In the genomic region with DNA sequence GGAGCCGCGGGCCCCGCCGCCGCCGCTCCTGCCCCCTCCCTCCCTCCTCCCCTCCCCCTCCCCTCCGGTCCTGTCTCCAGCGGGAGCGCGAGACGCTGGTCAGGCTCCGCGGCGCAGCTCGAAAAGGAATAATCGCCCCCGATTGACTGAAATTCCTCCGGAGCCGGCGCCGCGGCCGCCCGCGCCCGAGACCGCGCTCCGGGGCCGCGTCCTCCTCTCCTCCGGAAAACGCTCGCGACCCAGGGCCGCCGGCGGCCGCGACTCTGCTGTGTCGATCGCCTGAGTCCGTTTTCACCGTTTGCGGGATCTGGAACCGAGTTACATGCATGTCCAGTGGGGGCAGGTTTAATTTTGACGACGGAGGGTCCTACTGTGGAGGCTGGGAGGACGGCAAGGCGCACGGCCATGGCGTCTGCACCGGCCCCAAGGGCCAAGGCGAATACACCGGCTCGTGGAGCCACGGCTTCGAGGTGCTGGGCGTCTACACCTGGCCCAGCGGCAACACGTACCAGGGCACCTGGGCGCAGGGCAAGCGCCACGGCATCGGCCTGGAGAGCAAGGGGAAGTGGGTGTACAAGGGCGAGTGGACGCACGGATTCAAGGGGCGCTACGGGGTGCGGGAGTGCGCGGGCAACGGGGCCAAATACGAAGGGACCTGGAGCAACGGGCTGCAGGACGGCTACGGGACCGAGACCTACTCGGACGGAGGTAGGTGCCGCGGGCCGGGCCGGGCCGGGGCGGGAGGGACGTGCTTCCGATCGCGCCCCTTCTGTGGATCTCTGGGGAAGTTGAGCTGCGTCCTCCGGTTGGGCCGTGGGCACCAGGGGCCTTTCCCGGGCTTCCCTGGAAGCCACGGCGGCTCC, we compare ENCODE assay signal across 9 cellular contexts. TPM values are rescaled to one million over a fixed set of nuclear protein-coding genes. Genes with fewer than 3 reads are reported as not detected.
DNase-seq lines count a peak whose midpoint lies in the region; ATAC-seq, FAIRE-seq and TF ChIP-seq lines count a peak whose summit lies in the region.
"Had no signal": no experiment of that assay in that cellular context is flagged by ENCODE, and none has a peak within 500 bp of the region (broad histone marks: within the 10 kb centered on the region; RNA-seq: fewer than 3 reads in every experiment).

No MANE protein-coding gene starts in this region.

- TF ChIP-seq RAD21 in A549 (conservative IDR thresholded peaks at IDR 0.05 in 1 of 2, IDR thresholded peaks at IDR 0.05 in 1 of 2): no peak

- 9% methylated on average over 41 of the region's 97 CpGs for WGBS in A549 (ENCODE audit: missing lambda C conversion rate)

- H3K27me3 Mint-ChIP-seq in Caco-2 (ENCODE audit: insufficient read depth, unreplicated experiment): peaks cover 22% of the 10 kb centered on the region
- H3K27me3 Mint-ChIP-seq in activated naive CD8-positive, alpha-beta T cell treated with anti-CD3 and anti-CD28 coated beads for 36 hours: peaks cover 82% of the 10 kb centered on the region

- H3K27ac Mint-ChIP-seq in Caco-2 (ENCODE audit: unreplicated experiment): no peak overlapping the region
- H3K27ac Mint-ChIP-seq in activated naive CD8-positive, alpha-beta T cell treated with anti-CD3 and anti-CD28 coated beads for 36 hours: peak overlapping the region; percentile 23

- H3K4me2 ChIP-seq in A549: peak overlapping the region; percentile 98

- peaks cover 11% of the 10 kb centered on the region for H3K27me3 ChIP-seq in Caco-2 (replicated peaks; ENCODE audit: control insufficient read depth, insufficient read depth, low read length)

- no peak for FAIRE-seq in A549 (lab: Jason Lieb, UNC)
- FAIRE-seq in kidney (lab: Jason Lieb, UNC): no peak
- FAIRE-seq: keratinocyte had no signal

- H3K9me3 Mint-ChIP-seq in Caco-2 (ENCODE audit: unreplicated experiment): no peaks in the 10 kb centered on the region
- H3K9me3 Mint-ChIP-seq in activated naive CD8-positive, alpha-beta T cell treated with anti-CD3 and anti-CD28 coated beads for 36 hours: no peaks in the 10 kb centered on the region

- no TSS peak for BruUV-seq in Caco-2 (replicated peaks; lab: Mats Ljungman, UMichigan)

- intact Hi-C loops in Caco-2 (cut with micrococcal nuclease; ENCODE audit: unreplicated experiment) (no loop called here), kidney (cut with DNase I) (no loop called here)

- DNase-seq in A549 (ENCODE audit: low read depth in 1 of 2, low spot score in 1 of 2) (peak in 1 of 2 experiments; percentile 23), Caco-2 (peak in 1 of 2 experiments; percentile 24), kidney (peak; percentile 58), GM19240 (ENCODE audit: insufficient read length, low spot score) (no peak), omental fat pad (ENCODE audit: low spot score) (no peak), NCI-H345 (lab: John Stamatoyannopoulos, UW) (no peak)
- no peak for DNase-seq in activated naive CD8-positive, alpha-beta T cell treated with anti-CD3 and anti-CD28 coated beads for 36 hours

- peaks cover 8% of the 10 kb centered on the region; the same call in 1 of the 3 replicates for H3K4me1 ChIP-seq in A549
- peaks cover 8% of the 10 kb centered on the region for H3K4me1 ChIP-seq in Caco-2
- peaks cover 0 to 2% of the 10 kb centered on the region in 2 donors for H3K4me1 ChIP-seq in kidney (ENCODE audit: control insufficient read depth in 1 of 2, insufficient read depth in 1 of 2, low read depth in 1 of 2, low read length in 2 of 2)

- H3K36me3 ChIP-seq in Caco-2 (ENCODE audit: control insufficient read depth, insufficient read depth, low read length) (no peaks in the 10 kb centered on the region), kidney (ENCODE audit: control insufficient read depth in 1 of 2, insufficient read depth in 2 of 2, low read length in 2 of 2) (no peaks in the 10 kb centered on the region)

- H3K36me3 Mint-ChIP-seq in Caco-2 (ENCODE audit: insufficient read depth, unreplicated experiment): no peaks in the 10 kb centered on the region
- H3K36me3 Mint-ChIP-seq in activated naive CD8-positive, alpha-beta T cell treated with anti-CD3 and anti-CD28 coated beads for 36 hours: no peaks in the 10 kb centered on the region

- TF ChIP-seq POLR2A in A549 (IDR thresholded peaks at IDR 0.05; ENCODE audit: low read length): no peak

- peak overlapping the region; percentile 55 for H3K4me3 ChIP-seq in A549
- H3K4me3 ChIP-seq in Caco-2 (ENCODE audit: low read depth, low read length): peak overlapping the region; percentile 60
- no peak overlapping the region for H3K4me3 ChIP-seq in kidney (ENCODE audit: low read length in 2 of 2)

- peak in 1 of 2 experiments; percentile 55; a peak in 3 of 6 replicates for ATAC-seq in A549
- no peak for ATAC-seq in HG03571 (IDR thresholded peaks at IDR 0.05; ENCODE audit: unreplicated experiment)
- no peak for ATAC-seq in omental fat pad (ENCODE audit: low FRiP score)

- H3K27ac ChIP-seq in A549: peak overlapping the region in 1 of 2 experiments; percentile 53; a peak in 3 of 6 replicates
- H3K27ac ChIP-seq in kidney (ENCODE audit: low read depth in 2 of 2, low read length in 2 of 2): no peak overlapping the region

- no peak overlapping the region for H3K9ac ChIP-seq in kidney (ENCODE audit: low read length in 2 of 2)

- TF ChIP-seq EP300 in A549 (IDR thresholded peaks at IDR 0.05): no peak

- peaks cover 5% of the 10 kb centered on the region for H3K4me1 Mint-ChIP-seq in Caco-2 (ENCODE audit: low read depth, unreplicated experiment)
- H3K4me1 Mint-ChIP-seq in activated naive CD8-positive, alpha-beta T cell treated with anti-CD3 and anti-CD28 coated beads for 36 hours: peaks cover 9% of the 10 kb centered on the region

- CTCF ChIA-PET in A549 (lab: Yijun Ruan, JAX): interaction anchor here (0.6 to 3.4 kb wide), 3 partner anchors 14 to 1814 kb away, joined by 3 to 31 read pairs (median 4); no protein-coding TSS in a partner anchor
- CTCF ChIA-PET in Caco-2 (lab: Charles Lee): interaction anchor here (0.7 to 1.4 kb wide), 2 partner anchors 14 to 1293 kb away, joined by 3 to 5 read pairs; no protein-coding TSS in a partner anchor

- POLR2A ChIA-PET in A549 (lab: Yijun Ruan, JAX) (no interaction called here), Caco-2 (lab: Charles Lee) (interaction anchor here (0.5 kb wide), 1 partner anchor 198 kb away, joined by 3 read pairs; no protein-coding TSS in a partner anchor)

- TF ChIP-seq CTCF in A549 (IDR thresholded peaks at IDR 0.05) (no peak), Caco-2 (IDR thresholded peaks at IDR 0.05; ENCODE audit: insufficient read depth in 1 of 2, low read depth in 1 of 2, low read length in 1 of 2, severe bottlenecking in 1 of 2, unreplicated experiment in 1 of 2) (no peak), kidney (IDR thresholded peaks at IDR 0.05; ENCODE audit: borderline replicate concordance, extremely low read depth, insufficient read depth) (no peak), omental fat pad (IDR thresholded peaks at IDR 0.05) (no peak)

- H3K4me3 Mint-ChIP-seq in Caco-2 (ENCODE audit: unreplicated experiment): peak overlapping the region; percentile 77
- H3K4me3 Mint-ChIP-seq in activated naive CD8-positive, alpha-beta T cell treated with anti-CD3 and anti-CD28 coated beads for 36 hours: peak overlapping the region; percentile 54

- H3K9me3 ChIP-seq in A549: peaks cover 15% of the 10 kb centered on the region
- H3K9me3 ChIP-seq in Caco-2: no peaks in the 10 kb centered on the region
- peaks cover 0 to 3% of the 10 kb centered on the region in 2 donors for H3K9me3 ChIP-seq in kidney (ENCODE audit: control insufficient read depth in 1 of 2, low read length in 2 of 2)

TF ChIP-seq in A549, 52 proteins besides CTCF, POLR2A, EP300 and RAD21:
- TF ChIP-seq, protein P1, sequence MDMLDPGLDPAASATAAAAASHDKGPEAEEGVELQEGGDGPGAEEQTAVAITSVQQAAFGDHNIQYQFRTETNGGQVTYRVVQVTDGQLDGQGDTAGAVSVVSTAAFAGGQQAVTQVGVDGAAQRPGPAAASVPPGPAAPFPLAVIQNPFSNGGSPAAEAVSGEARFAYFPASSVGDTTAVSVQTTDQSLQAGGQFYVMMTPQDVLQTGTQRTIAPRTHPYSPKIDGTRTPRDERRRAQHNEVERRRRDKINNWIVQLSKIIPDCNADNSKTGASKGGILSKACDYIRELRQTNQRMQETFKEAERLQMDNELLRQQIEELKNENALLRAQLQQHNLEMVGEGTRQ (IDR thresholded peaks at IDR 0.05): no peak
- TF ChIP-seq CBX8 (IDR thresholded peaks at IDR 0.05) (no peak), HDAC2 (IDR thresholded peaks at IDR 0.05) (peak; percentile 47; the same call in 1 of the 2 replicates), BHLHE40 (IDR thresholded peaks at IDR 0.05; ENCODE audit: low read depth, low read length) (no peak)
TF ChIP-seq in A549: peak in this region for 1.

RNA-seq across cellular contexts. Expression of a gene that starts 0.7 kb away (rescaled TPM):
- polyA plus RNA-seq in A549 (2011; rRNA removed): 0.36 and 0.38 TPM in 2 replicates
- polyA plus RNA-seq in A549 (2012; cell fraction: cytosol; rRNA removed): 0.66 and 0.96 TPM in 2 replicates
- 0.80 and 0.91 TPM in 2 replicates for polyA plus RNA-seq in A549 (2012; cell fraction: nucleus; rRNA removed)
- 1.4 to 1.6 TPM (median 1.4 TPM) in 3 replicates for polyA plus RNA-seq in A549 (2017; fragmentation: RNase III; extraction: RNeasy Plus Mini Kit Qiagen cat#74134 plus additional on column Dnase treatment)
- polyA minus RNA-seq in A549 (2011; rRNA and poly(A)+ RNA removed): 0.17 and 0.58 TPM in 2 replicates
- total RNA-seq in Caco-2 (2022): 3.5 and 4.8 TPM in 2 replicates
- total RNA-seq in activated naive CD8-positive, alpha-beta T cell treated with anti-CD3 and anti-CD28 coated beads for 36 hours: under 1 TPM; 0.08 to 0.10 TPM
- 0.69 TPM for total RNA-seq in kidney
- polyA plus RNA-seq in kidney (ENCODE audit: insufficient read depth, low read depth, low replicate concordance): not detected
- total RNA-seq in omental fat pad: under 1 TPM in 1 of 4 donors, not detected in 3; 0.32 TPM
- polyA plus RNA-seq: keratinocyte had no signal

Comparison
In these comparisons a context has a peak if more than half of its experiments do, and no peak if none do; other contexts are left out.
1. H3K4me3 ChIP-seq: peak in A549 (single experiment) and Caco-2 (single experiment); none in kidney (0 of 2).